1 cellular context compared by ENCODE assay signal in the genomic region with DNA sequence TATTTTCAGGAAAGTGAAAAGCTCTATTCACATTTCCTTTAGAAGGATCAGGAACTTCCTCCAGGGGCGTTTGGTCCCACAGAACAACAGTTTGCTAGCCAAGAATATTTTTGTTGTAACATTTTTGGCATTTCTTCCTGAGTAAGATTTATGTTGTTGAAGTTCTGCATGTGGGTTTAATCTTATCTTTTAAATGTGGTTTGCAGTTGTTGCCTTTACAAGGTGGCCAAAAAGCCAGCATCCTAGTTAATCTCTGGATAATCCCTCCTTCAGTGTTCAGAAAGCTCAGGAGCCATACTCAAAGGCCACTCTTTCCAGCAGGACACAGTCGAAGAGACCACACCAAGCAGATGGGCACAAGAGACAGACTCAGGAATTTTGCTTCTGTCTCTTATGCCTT.
TF ChIP-seq lines count a peak whose summit lies in the region.

No MANE protein-coding gene starts in this region.

TF ChIP-seq in WTC11, 78 proteins besides CTCF, POLR2A, EP300 and RAD21:
- TF ChIP-seq, protein P1, sequence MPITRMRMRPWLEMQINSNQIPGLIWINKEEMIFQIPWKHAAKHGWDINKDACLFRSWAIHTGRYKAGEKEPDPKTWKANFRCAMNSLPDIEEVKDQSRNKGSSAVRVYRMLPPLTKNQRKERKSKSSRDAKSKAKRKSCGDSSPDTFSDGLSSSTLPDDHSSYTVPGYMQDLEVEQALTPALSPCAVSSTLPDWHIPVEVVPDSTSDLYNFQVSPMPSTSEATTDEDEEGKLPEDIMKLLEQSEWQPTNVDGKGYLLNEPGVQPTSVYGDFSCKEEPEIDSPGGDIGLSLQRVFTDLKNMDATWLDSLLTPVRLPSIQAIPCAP (CRISPR knock-in tag; IDR thresholded peaks at IDR 0.05): no peak
- TF ChIP-seq SP1 (CRISPR knock-in tag; conservative IDR thresholded peaks at IDR 0.05) (no peak), TEAD1 (CRISPR knock-in tag; IDR thresholded peaks at IDR 0.05) (no peak), SOX15 (CRISPR knock-in tag; IDR thresholded peaks at IDR 0.05) (no peak), FOXK1 (CRISPR knock-in tag; IDR thresholded peaks at IDR 0.05) (no peak), PRRX2 (CRISPR knock-in tag; IDR thresholded peaks at IDR 0.05) (no peak), CREM (CRISPR knock-in tag; IDR thresholded peaks at IDR 0.05) (no peak), ZBTB21 (CRISPR knock-in tag; IDR thresholded peaks at IDR 0.05; ENCODE audit: borderline replicate concordance) (no peak), ZNF416 (CRISPR knock-in tag; IDR thresholded peaks at IDR 0.05) (no peak)
